ENCODE assay signal across 13 cellular contexts in the genomic region with DNA sequence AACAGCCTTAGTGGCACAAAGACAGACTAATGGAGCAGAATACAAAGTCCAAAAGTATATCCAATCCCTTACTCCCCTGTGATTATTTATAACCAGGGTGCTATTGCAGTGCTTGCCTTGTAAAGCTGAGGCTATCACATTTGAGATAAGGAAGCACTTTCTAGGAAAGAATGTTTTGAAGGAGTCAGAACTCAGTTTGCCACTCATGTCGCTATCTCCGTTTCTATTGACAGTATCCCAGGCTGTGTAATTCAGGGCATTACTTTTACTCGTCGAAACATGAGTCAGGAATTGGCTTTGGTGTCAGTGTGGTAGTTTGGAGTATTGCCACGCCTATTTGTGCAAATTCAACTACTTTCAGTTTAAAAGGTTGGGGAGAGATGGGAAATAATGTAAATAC.
DNase-seq lines count a peak whose midpoint lies in the region; ATAC-seq and TF ChIP-seq lines count a peak whose summit lies in the region.
"Had no signal": no experiment of that assay in that cellular context is flagged by ENCODE, and none has a peak within 500 bp of the region (broad histone marks: within the 10 kb centered on the region; RNA-seq: fewer than 3 reads in every experiment).

No MANE protein-coding gene starts in this region.

- CTCF ChIA-PET in HEK293T (lab: Yijun Ruan, JAX): interaction anchor here (0.8 to 1.4 kb wide), 3 partner anchors 12 to 224 kb away, joined by 3 to 8 read pairs (median 3); no protein-coding TSS in a partner anchor
- CTCF ChIA-PET in T-cell (lab: Charles Lee): no interaction called here

- WGBS in heart left ventricle, 4 donors: 24 to 39% (median 33%) methylated on average over 5 of the region's 5 CpGs

- no peak overlapping the region for H3K27ac Mint-ChIP-seq in T-cell
- H3K27ac Mint-ChIP-seq in HFFc6: no peak overlapping the region
- H3K27ac Mint-ChIP-seq: natural killer cell treated with Interleukin-12 subunit alpha and Interleukin-12 subunit beta and Interleukin-15 and Interleukin-18, amount 100 ng/mL, for 72 hours; T-helper 17 cell had no signal

- H3K4me1 Mint-ChIP-seq in T-cell (no peaks in the 10 kb centered on the region), HFFc6 (ENCODE audit: low read depth) (peaks cover 32% of the 10 kb centered on the region)

- POLR2A ChIA-PET in HEK293T (lab: Yijun Ruan, JAX): no interaction called here
- POLR2A ChIA-PET in T-cell (lab: Charles Lee): no interaction called here

- no peak for TF ChIP-seq POLR2A in heart left ventricle (IDR thresholded peaks at IDR 0.05)

- peaks cover 0 to 13% (median 3%) of the 10 kb centered on the region in 12 donors for H3K4me1 ChIP-seq in heart left ventricle

- no peaks in the 10 kb centered on the region for H3K36me3 Mint-ChIP-seq in T-cell
- peaks cover 11% of the 10 kb centered on the region for H3K36me3 Mint-ChIP-seq in HFFc6 (ENCODE audit: low read depth)
- H3K36me3 Mint-ChIP-seq: natural killer cell treated with Interleukin-12 subunit alpha and Interleukin-12 subunit beta and Interleukin-15 and Interleukin-18, amount 100 ng/mL, for 72 hours had no signal

- intact Hi-C loops in heart left ventricle (cut with DNase I): no loop called here

- DNase-seq in HEK293T (ENCODE audit: extremely low spot score) (peak; percentile 13), astrocyte of the cerebellum (ENCODE audit: low read depth) (peak; percentile 54), heart left ventricle (no peak), renal cortical epithelial cell (ENCODE audit: low read depth) (peak; percentile 21), T-cell (no peak), HFFc6 (no peak), NCI-H146 treated with DMSO at 0.1 percent for 48 hours (lab: John Stamatoyannopoulos, UW; ENCODE audit: unreplicated experiment) (no peak)
- DNase-seq: activated CD4-positive, alpha-beta T cell treated with anti-CD3 and anti-CD28 coated beads, Interleukin-2, amount 50 U/mL, for 48 hours; activated naive CD4-positive, alpha-beta T cell treated with Interleukin-2 at 50 U/mL for 16 hours; NCI-H1092; T-helper 17 cell had no signal

- H3K4me3 Mint-ChIP-seq in T-cell (no peak overlapping the region), HFFc6 (no peak overlapping the region)
- H3K4me3 Mint-ChIP-seq: natural killer cell treated with Interleukin-12 subunit alpha and Interleukin-12 subunit beta and Interleukin-15 and Interleukin-18, amount 100 ng/mL, for 72 hours; T-helper 17 cell had no signal

- no peak for TF ChIP-seq CTCF in astrocyte of the cerebellum (IDR thresholded peaks at IDR 0.05; ENCODE audit: low read depth, low read length, missing control alignments)
- TF ChIP-seq CTCF in heart left ventricle (IDR thresholded peaks at IDR 0.05): no peak
- no peak for TF ChIP-seq CTCF in HFFc6 (IDR thresholded peaks at IDR 0.05)

- no peaks in the 10 kb centered on the region for H3K9me3 ChIP-seq in heart left ventricle

- H3K9me3 Mint-ChIP-seq in T-cell (no peaks in the 10 kb centered on the region), HFFc6 (no peaks in the 10 kb centered on the region)
- H3K9me3 Mint-ChIP-seq: natural killer cell treated with Interleukin-12 subunit alpha and Interleukin-12 subunit beta and Interleukin-15 and Interleukin-18, amount 100 ng/mL, for 72 hours had no signal

- H3K36me3 ChIP-seq in heart left ventricle: no peaks in the 10 kb centered on the region

- ATAC-seq in heart left ventricle (peak; percentile 69 to 92 (median 84)), T-cell (replicated peaks in 1 of 4) (no peak), HG03135 (IDR thresholded peaks at IDR 0.05; ENCODE audit: unreplicated experiment) (no peak)
- ATAC-seq: natural killer cell treated with Interleukin-12 subunit alpha and Interleukin-12 subunit beta and Interleukin-15 and Interleukin-18, amount 100 ng/mL, for 72 hours; T-helper 17 cell had no signal

- no peaks in the 10 kb centered on the region for H3K27me3 ChIP-seq in heart left ventricle

- H3K4me3 ChIP-seq in astrocyte of the cerebellum (ENCODE audit: low read depth, low read length): no peak overlapping the region
- no peak overlapping the region for H3K4me3 ChIP-seq in heart left ventricle

- peak overlapping the region in 1 of 12 donors; percentile 18 for H3K27ac ChIP-seq in heart left ventricle

- H3K27me3 Mint-ChIP-seq in T-cell (peaks cover 4 to 8% of the 10 kb centered on the region in 2 donors), HFFc6 (ENCODE audit: insufficient read depth) (no peaks in the 10 kb centered on the region)

- in situ Hi-C loops in astrocyte of the cerebellum (cut with HindIII; ENCODE audit: low sequenced_read_pairs): loop anchor here (5.0 kb wide), 1 partner anchor 43 kb away; no protein-coding TSS in a partner anchor

TF ChIP-seq in HEK293T, 16 proteins besides CTCF, POLR2A, EP300 and RAD21:
- TF ChIP-seq ELF4 (IDR thresholded peaks at IDR 0.05) (no peak), SP1 (IDR thresholded peaks at IDR 0.05) (no peak), HDGF (IDR thresholded peaks at IDR 0.05; ENCODE audit: borderline replicate concordance) (no peak), ARNT (IDR thresholded peaks at IDR 0.05) (no peak), SUZ12 (IDR thresholded peaks at IDR 0.05) (no peak), CTBP1 (IDR thresholded peaks at IDR 0.05; ENCODE audit: borderline replicate concordance) (no peak), FOXK2 (IDR thresholded peaks at IDR 0.05) (no peak), L3MBTL2 (conservative IDR thresholded peaks at IDR 0.05) (no peak), TARDBP (IDR thresholded peaks at IDR 0.05) (no peak), BHLHE40 (IDR thresholded peaks at IDR 0.05; ENCODE audit: borderline replicate concordance) (no peak), ZNF384 (IDR thresholded peaks at IDR 0.05) (no peak), LEF1 (IDR thresholded peaks at IDR 0.05; ENCODE audit: borderline replicate concordance) (no peak)
- TF ChIP-seq, protein P1, sequence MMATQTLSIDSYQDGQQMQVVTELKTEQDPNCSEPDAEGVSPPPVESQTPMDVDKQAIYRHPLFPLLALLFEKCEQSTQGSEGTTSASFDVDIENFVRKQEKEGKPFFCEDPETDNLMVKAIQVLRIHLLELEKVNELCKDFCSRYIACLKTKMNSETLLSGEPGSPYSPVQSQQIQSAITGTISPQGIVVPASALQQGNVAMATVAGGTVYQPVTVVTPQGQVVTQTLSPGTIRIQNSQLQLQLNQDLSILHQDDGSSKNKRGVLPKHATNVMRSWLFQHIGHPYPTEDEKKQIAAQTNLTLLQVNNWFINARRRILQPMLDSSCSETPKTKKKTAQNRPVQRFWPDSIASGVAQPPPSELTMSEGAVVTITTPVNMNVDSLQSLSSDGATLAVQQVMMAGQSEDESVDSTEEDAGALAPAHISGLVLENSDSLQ (IDR thresholded peaks at IDR 0.05): no peak
TF ChIP-seq in HEK293T: peak in this region for 0.

Comparison
In these comparisons a context has a peak if more than half of its experiments do, and no peak if none do; other contexts are left out.
1. DNase-seq: peak in HEK293T (single experiment), astrocyte of the cerebellum (single experiment) and renal cortical epithelial cell (single experiment); none in heart left ventricle (0 of 5), T-cell (0 of 34), HFFc6 (single experiment) and NCI-H146 treated with DMSO at 0.1 percent for 48 hours (single experiment).
2. ATAC-seq: peak in heart left ventricle (4 of 4); none in T-cell (0 of 4) and HG03135 (single experiment).